In genomic region chr4:166886708-166887107, GRCh38 we compare ENCODE assay signal across 26 cellular contexts.
"Had no signal": no experiment of that assay in that cellular context is flagged by ENCODE, and none has a peak within 500 bp of the region (broad histone marks: within the 10 kb centered on the region; RNA-seq: fewer than 3 reads in every experiment).

No MANE protein-coding gene starts in this region.

- H3K4me3 ChIP-seq: stomach, suprapubic skin, testis, thoracic aorta, thyroid gland, tibial artery, tibial nerve, transverse colon, upper lobe of left lung, upper lobe of right lung, uterus, vagina had no signal

- DNase-seq: stimulated activated CD4-positive, alpha-beta T cell treated with anti-CD3 and anti-CD28 coated beads, Interleukin-2, amount 100 ng/mL, for 48 hours; stimulated activated CD4-positive, alpha-beta T cell treated with anti-CD3 and anti-CD28 coated beads, Interleukin-4, amount 100 ng/mL, for 1 hour; stimulated activated CD4-positive, alpha-beta T cell treated with anti-CD3 and anti-CD28 coated beads, Interleukin-4, amount 100 ng/mL, for 24 hours; stimulated activated CD4-positive, alpha-beta T cell treated with anti-CD3 and anti-CD28 coated beads, Interleukin-4, amount 100 ng/mL, for 4 hours; stimulated activated CD8-positive, alpha-beta memory T cell treated with anti-CD3 and anti-CD28 coated beads, Interleukin-4, amount 100 ng/mL, for 48 hours; stimulated activated naive B cell treated with anti-CD40 and anti-IgM and Interleukin-4, amounts not matched to agents 10 μg/mL and 1 μg/mL and 100 μg/mL, for 72 hours; stimulated activated naive CD4-positive, alpha-beta T cell; stimulated activated naive CD4-positive, alpha-beta T cell treated with Interleukin-2 at 50 U/mL for 16 hours; stimulated activated naive CD8-positive, alpha-beta T cell treated with anti-CD3 and anti-CD28 coated beads, Interleukin-15, amount 100 ng/mL, for 72 hours; stimulated activated naive CD8-positive, alpha-beta T cell treated with anti-CD3 and anti-CD28 coated beads, Interleukin-15, Interleukin-2, amounts not matched to agents 100 U/mL and 50 U/mL, for 24 hours; stomach; substantia nigra; testis; thyroid gland; tibial artery; transverse colon; trophoblast cell; upper lobe of left lung; upper lobe of right lung; uterus had no signal

- H3K9me3 ChIP-seq: stomach, suprapubic skin, testis, thoracic aorta, thyroid gland, tibial artery, tibial nerve, transverse colon, upper lobe of left lung, upper lobe of right lung, uterus, vagina had no signal

- ATAC-seq: stimulated activated effector memory CD8-positive, alpha-beta T cell treated with anti-CD3 and anti-CD28 coated beads, Interleukin-12 subunit alpha, Interleukin-12 subunit beta, amount 100 ng/mL, for 72 hours; stimulated activated memory B cell treated with anti-CD40 and anti-IgM and Interleukin-4, amounts not matched to agents 10 μg/mL and 1 μg/mL and 100 μg/mL, for 72 hours; stimulated activated naive B cell treated with anti-CD40 and anti-IgM and Interleukin-4, amounts not matched to agents 10 μg/mL and 1 μg/mL and 100 μg/mL, for 72 hours; stimulated activated naive CD8-positive, alpha-beta T cell treated with anti-CD3 and anti-CD28 coated beads, Interleukin-15, amount 100 ng/mL, for 72 hours; stimulated activated naive CD8-positive, alpha-beta T cell treated with anti-CD3 and anti-CD28 coated beads, Interleukin-15, Interleukin-2, amounts not matched to agents 100 U/mL and 50 U/mL, for 24 hours; upper lobe of right lung had no signal

- H3K27ac ChIP-seq: stomach, suprapubic skin, testis, thoracic aorta, thyroid gland, tibial artery, tibial nerve, transverse colon, upper lobe of left lung, upper lobe of right lung, uterus, vagina had no signal

- H3K27me3 ChIP-seq: stomach, suprapubic skin, testis, thyroid gland, tibial artery, tibial nerve, transverse colon, upper lobe of left lung, upper lobe of right lung, uterus, vagina had no signal

- H3K4me1 ChIP-seq: stomach, suprapubic skin, testis, thyroid gland, tibial artery, tibial nerve, transverse colon, upper lobe of left lung, upper lobe of right lung, uterus, vagina had no signal

- H3K36me3 ChIP-seq: stomach, suprapubic skin, thoracic aorta, thyroid gland, tibial artery, tibial nerve, transverse colon, upper lobe of left lung, upper lobe of right lung, uterus, vagina had no signal
